8 cellular contexts compared by ENCODE assay signal in genomic region chr6:33453361-33454008, GRCh38. TPM values are rescaled to one million over a fixed set of nuclear protein-coding genes. Genes with fewer than 3 reads are reported as not detected.
DNase-seq lines count a peak whose midpoint lies in the region; ATAC-seq, FAIRE-seq and TF ChIP-seq lines count a peak whose summit lies in the region.

No MANE protein-coding gene starts in this region.

- H3K4me2 ChIP-seq in HepG2 (ENCODE audit: low read depth, low read length): peak overlapping the region; percentile 98

- TF ChIP-seq CTCF in heart right ventricle (IDR thresholded peaks at IDR 0.05) (no peak), HepG2 (CRISPR knock-in tag; IDR thresholded peaks at IDR 0.05) (no peak), type B pancreatic cell (conservative IDR thresholded peaks at IDR 0.05) (no peak)

- H3K79me2 ChIP-seq in HepG2 (ENCODE audit: insufficient read depth, low read length): peaks cover 15% of the 10 kb centered on the region

- peaks cover 18% of the 10 kb centered on the region for H3K36me3 Mint-ChIP-seq in type B pancreatic cell

- DNase-seq in heart right ventricle (no peak), Right ventricle myocardium superior (no peak), adipocyte (ENCODE audit: low read depth) (peak; percentile 32), HepG2 (ENCODE audit: low spot score) (no peak), type B pancreatic cell (ENCODE audit: extremely low spot score, unreplicated experiment) (no peak), middle frontal gyrus (ENCODE audit: extremely low spot score, low spot score) (no peak), NCI-H187 treated with DMSO at 0.1 percent for 48 hours (lab: John Stamatoyannopoulos, UW) (no peak)

- no peak for FAIRE-seq in HepG2 (lab: Jason Lieb, UNC)

- no peak for TF ChIP-seq RAD21 in HepG2 (CRISPR knock-in tag; IDR thresholded peaks at IDR 0.05)

- H2AFZ ChIP-seq in HepG2 (ENCODE audit: low read length): no peak overlapping the region

- 6 to 9% methylated on average over 12 of the region's 12 CpGs for WGBS in heart right ventricle, 2 donors
- 5% methylated on average over 12 of the region's 12 CpGs for WGBS in HepG2 (ENCODE audit: low lambda C conversion rate)

- H3K4me3 Mint-ChIP-seq in type B pancreatic cell: peak overlapping the region; percentile 90

- peak overlapping the region; percentile 61 to 97 (median 81) for H3K4me3 ChIP-seq in heart right ventricle
- H3K4me3 ChIP-seq in adipocyte (ENCODE audit: low read length): peak overlapping the region; percentile 97
- peak overlapping the region; percentile 92 to 100 (median 95) for H3K4me3 ChIP-seq in HepG2 (replicated peaks in 1 of 3; ENCODE audit: insufficient read depth in 1 of 3, low read depth in 2 of 3, low read length in 3 of 3)

- H3K27me3 Mint-ChIP-seq in type B pancreatic cell: no peaks in the 10 kb centered on the region

- intact Hi-C loops in heart right ventricle (cut with DNase I) (loop anchor here in 8 of 10 donors (2.0 to 10.0 kb wide), 3 partner anchors 63 to 121 kb away; partner anchors contain the start of gene KIFC1 (in 1 of the 8)), Right ventricle myocardium superior (cut with DNase I) (no loop called here), HepG2 (cut with micrococcal nuclease; ENCODE audit: unreplicated experiment) (loop anchor here (1.0 kb wide), 2 partner anchors 25 to 127 kb away; partner anchors contain the start of gene BAK1)

- H3K4me1 ChIP-seq in heart right ventricle (peaks cover 4 to 43% (median 17%) of the 10 kb centered on the region in 9 donors), adipocyte (ENCODE audit: control insufficient read depth, insufficient read depth, low read length) (peaks cover 6% of the 10 kb centered on the region), HepG2 (ENCODE audit: insufficient read depth, low read length) (peaks cover 20% of the 10 kb centered on the region)

- POLR2A ChIA-PET in HepG2 (lab: Yijun Ruan, JAX): interaction anchor here (0.9 to 2.0 kb wide), 14 partner anchors 9 to 482 kb away, joined by 3 to 17 read pairs (median 6); partner anchors contain the start of genes BAK1, CUTA, RING1 and RPS18

- peaks cover 0 to 35% (median 0%) of the 10 kb centered on the region in 9 donors for H3K36me3 ChIP-seq in heart right ventricle
- H3K36me3 ChIP-seq in adipocyte (ENCODE audit: control insufficient read depth, insufficient read depth, low read length, severe bottlenecking): peaks cover 15% of the 10 kb centered on the region
- peaks cover 0 to 9% of the 10 kb centered on the region in 2 experiments; a peak in 3 of 5 replicates for H3K36me3 ChIP-seq in HepG2 (replicated peaks in 1 of 2; ENCODE audit: control insufficient read depth in 1 of 2, insufficient read depth in 2 of 2, low read length in 2 of 2)

- CTCF ChIA-PET in HepG2 (lab: Yijun Ruan, JAX; ENCODE audit: low intra/inter-chr PET ratio, low total read pairs): no interaction called here

- no peaks in the 10 kb centered on the region for H3K9me3 Mint-ChIP-seq in type B pancreatic cell

- in situ Hi-C loops in HepG2 (cut with HindIII; ENCODE audit: extremely low pct_ligation_motif_present, low pct_unique_long_range_greater_than_20kb): no loop called here

- H3K4me1 Mint-ChIP-seq in type B pancreatic cell (ENCODE audit: unreplicated experiment): peaks cover 25% of the 10 kb centered on the region

- ATAC-seq in heart right ventricle (peak in 1 of 8 donors; percentile 4), Right ventricle myocardium superior (ENCODE audit: poor library complexity) (no peak), HepG2 (no peak), HG02623 (IDR thresholded peaks at IDR 0.05; ENCODE audit: unreplicated experiment) (no peak)

- no peak for TF ChIP-seq EP300 in HepG2 (IDR thresholded peaks at IDR 0.05; ENCODE audit: low read depth in 2 of 2, low read length in 2 of 2)
- no peak for TF ChIP-seq EP300 in HepG2 (CRISPR knock-in tag; IDR thresholded peaks at IDR 0.05; ENCODE audit: borderline replicate concordance)

- BruUV-seq in HepG2 (replicated peaks; lab: Mats Ljungman, UMichigan): no TSS peak

- H3K27ac ChIP-seq in heart right ventricle (peak overlapping the region in 9 of 10 donors; percentile 72 to 90 (median 87)), HepG2 (ENCODE audit: extremely low read length, insufficient read depth, low read length) (peak overlapping the region; percentile 46)

- no peak for TF ChIP-seq POLR2A in HepG2 (IDR thresholded peaks at IDR 0.05; ENCODE audit: insufficient read depth in 1 of 2, low read depth in 2 of 2, low read length in 2 of 2)

- H4K20me1 ChIP-seq in HepG2 (ENCODE audit: insufficient read depth, low read length): no peaks in the 10 kb centered on the region

- H3K27ac Mint-ChIP-seq in type B pancreatic cell: peak overlapping the region; percentile 74

- peak overlapping the region; percentile 95 for H3K9ac ChIP-seq in adipocyte (ENCODE audit: low read length)
- peak overlapping the region; percentile 85 for H3K9ac ChIP-seq in HepG2 (ENCODE audit: insufficient read depth, low read depth, low read length)

- H3K9me3 ChIP-seq in heart right ventricle: no peaks in the 10 kb centered on the region
- no peaks in the 10 kb centered on the region for H3K9me3 ChIP-seq in adipocyte (ENCODE audit: control insufficient read depth, low read length)
- no peaks in the 10 kb centered on the region for H3K9me3 ChIP-seq in HepG2 (ENCODE audit: low read length)

- no peaks in the 10 kb centered on the region for H3K27me3 ChIP-seq in heart right ventricle
- no peaks in the 10 kb centered on the region for H3K27me3 ChIP-seq in adipocyte (replicated peaks; ENCODE audit: control insufficient read depth, insufficient read depth, low read length)
- H3K27me3 ChIP-seq in HepG2 (ENCODE audit: control insufficient read depth in 1 of 2, insufficient read depth in 2 of 2, low read length in 2 of 2): no peaks in the 10 kb centered on the region; a peak in 1 of 5 replicates

RNA-seq across cellular contexts. Expression of gene ZBTB9, which starts 0.9 kb away (rescaled TPM):
- total RNA-seq in heart right ventricle (1 to 10 TPM; 2.7 to 6.5 (median 4.9) TPM), Right ventricle myocardium superior (4.3 TPM), HepG2 (2016; rRNA removed; fragmentation: Illumina TruSeq; extraction: Trizol) (9.2 and 11.5 TPM in 2 replicates), type B pancreatic cell (ENCODE audit: low replicate concordance) (11.3 and 14.5 TPM in 2 replicates)
- polyA plus RNA-seq in heart right ventricle (1 to 10 TPM; 1.2 to 4.3 TPM), HepG2 (2011; rRNA removed) (5.3 and 7.1 TPM in 2 replicates)
- total RNA-seq in HepG2 (2016; cell fraction: cytosol; rRNA removed; fragmentation: Illumina TruSeq; extraction: Trizol; ENCODE audit: low read depth): 1.1 and 1.9 TPM in 2 replicates
- total RNA-seq in HepG2 (2016; cell fraction: insoluble cytoplasmic fraction; rRNA removed; fragmentation: Illumina TruSeq; extraction: Trizol): 10.0 and 10.1 TPM in 2 replicates
- total RNA-seq in HepG2 (2016; cell fraction: membrane; rRNA removed; fragmentation: Illumina TruSeq; extraction: Trizol): 4.7 and 6.0 TPM in 2 replicates
- total RNA-seq in HepG2 (2016; cell fraction: nucleus; rRNA removed; fragmentation: Illumina TruSeq; extraction: Trizol): 6.5 and 6.7 TPM in 2 replicates
- 3.8 and 5.0 TPM in 2 replicates for polyA plus RNA-seq in HepG2 (2011; cell fraction: cytosol; rRNA removed)
- polyA plus RNA-seq in HepG2 (2011; cell fraction: nucleus; rRNA removed): 3.6 and 4.8 TPM in 2 replicates
- polyA plus RNA-seq in HepG2 (2012): 7.1 and 7.6 TPM in 2 replicates
- 0.71 and 0.88 TPM in 2 replicates for polyA plus RNA-seq in HepG2 (2016; cell fraction: cytosol; fragmentation: Illumina TruSeq; extraction: Trizol; ENCODE audit: low read depth)
- polyA plus RNA-seq in HepG2 (2016; cell fraction: insoluble cytoplasmic fraction; fragmentation: Illumina TruSeq; extraction: Trizol; ENCODE audit: low read depth): 9.1 and 13.0 TPM in 2 replicates
- 2.4 and 2.5 TPM in 2 replicates for polyA plus RNA-seq in HepG2 (2016; cell fraction: membrane; fragmentation: Illumina TruSeq; extraction: Trizol; ENCODE audit: low read depth)
- polyA plus RNA-seq in HepG2 (2016; cell fraction: nucleus; fragmentation: Illumina TruSeq; extraction: Trizol; ENCODE audit: insufficient read depth, low read depth): 7.9 and 11.1 TPM in 2 replicates
- 12.4 and 17.3 TPM in 2 replicates for polyA minus RNA-seq in HepG2 (2011; rRNA and poly(A)+ RNA removed; ENCODE audit: low replicate concordance)
- polyA minus RNA-seq in HepG2 (2011; cell fraction: cytosol; rRNA and poly(A)+ RNA removed): 5.9 and 8.3 TPM in 2 replicates
- polyA minus RNA-seq in HepG2 (2011; cell fraction: nucleus; rRNA and poly(A)+ RNA removed): 4.5 and 5.7 TPM in 2 replicates

RNA-seq across cellular contexts. Expression of gene SYNGAP1, which starts 33.6 kb away (rescaled TPM):
- 1 to 10 TPM; 3.6 to 8.5 (median 5.7) TPM for total RNA-seq in heart right ventricle
- polyA plus RNA-seq in heart right ventricle: 10 to 100 TPM in 1 of 2 donors, 1 to 10 TPM in 1; 3.1 to 10.2 TPM
- total RNA-seq in Right ventricle myocardium superior: 4.8 TPM
- total RNA-seq in HepG2 (2016; rRNA removed; fragmentation: Illumina TruSeq; extraction: Trizol): 0.41 and 0.75 TPM in 2 replicates
- 0.09 and 0.10 TPM in 2 replicates for total RNA-seq in HepG2 (2016; cell fraction: cytosol; rRNA removed; fragmentation: Illumina TruSeq; extraction: Trizol; ENCODE audit: low read depth)
- total RNA-seq in HepG2 (2016; cell fraction: insoluble cytoplasmic fraction; rRNA removed; fragmentation: Illumina TruSeq; extraction: Trizol): 0.42 and 0.78 TPM in 2 replicates
- total RNA-seq in HepG2 (2016; cell fraction: membrane; rRNA removed; fragmentation: Illumina TruSeq; extraction: Trizol): 0.14 and 0.15 TPM in 2 replicates
- 1.1 and 1.4 TPM in 2 replicates for total RNA-seq in HepG2 (2016; cell fraction: nucleus; rRNA removed; fragmentation: Illumina TruSeq; extraction: Trizol)
- 1.1 and 1.9 TPM in 2 replicates for polyA plus RNA-seq in HepG2 (2011; rRNA removed)
- polyA plus RNA-seq in HepG2 (2011; cell fraction: cytosol; rRNA removed): 0.32 and 0.33 TPM in 2 replicates
- 12.4 and 12.6 TPM in 2 replicates for polyA plus RNA-seq in HepG2 (2011; cell fraction: nucleus; rRNA removed)
- 2.7 and 3.4 TPM in 2 replicates for polyA plus RNA-seq in HepG2 (2012)
- polyA plus RNA-seq in HepG2 (2016; cell fraction: cytosol; fragmentation: Illumina TruSeq; extraction: Trizol; ENCODE audit: low read depth): 0.07 TPM in 2 replicates
- 0.70 and 1.0 TPM in 2 replicates for polyA plus RNA-seq in HepG2 (2016; cell fraction: insoluble cytoplasmic fraction; fragmentation: Illumina TruSeq; extraction: Trizol; ENCODE audit: low read depth)
- polyA plus RNA-seq in HepG2 (2016; cell fraction: membrane; fragmentation: Illumina TruSeq; extraction: Trizol; ENCODE audit: low read depth): 0.16 and 0.18 TPM in 2 replicates
- 6.2 and 14.4 TPM in 2 replicates for polyA plus RNA-seq in HepG2 (2016; cell fraction: nucleus; fragmentation: Illumina TruSeq; extraction: Trizol; ENCODE audit: insufficient read depth, low read depth)
- 0.98 and 2.6 TPM in 2 replicates for polyA minus RNA-seq in HepG2 (2011; rRNA and poly(A)+ RNA removed; ENCODE audit: low replicate concordance)
- polyA minus RNA-seq in HepG2 (2011; cell fraction: cytosol; rRNA and poly(A)+ RNA removed): 0.26 and 0.49 TPM in 2 replicates
- 2.2 and 4.4 TPM in 2 replicates for polyA minus RNA-seq in HepG2 (2011; cell fraction: nucleus; rRNA and poly(A)+ RNA removed)
- total RNA-seq in type B pancreatic cell (ENCODE audit: low replicate concordance): 18.4 and 74.1 TPM in 2 replicates

RNA-seq across cellular contexts. Expression of gene CUTA, which starts 35.6 kb away (rescaled TPM):
- total RNA-seq in heart right ventricle (100 to 1,000 TPM in 9 of 10 donors, 10 to 100 TPM in 1; 99.8 to 132 (median 114) TPM), Right ventricle myocardium superior (102 TPM), HepG2 (2016; rRNA removed; fragmentation: Illumina TruSeq; extraction: Trizol) (106 and 180 TPM in 2 replicates), type B pancreatic cell (ENCODE audit: low replicate concordance) (212 and 278 TPM in 2 replicates)
- polyA plus RNA-seq in heart right ventricle (100 to 1,000 TPM in 1 of 2 donors, 10 to 100 TPM in 1; 94.7 to 161 TPM), HepG2 (2011; rRNA removed) (169 and 170 TPM in 2 replicates)
- 87.7 and 122 TPM in 2 replicates for total RNA-seq in HepG2 (2016; cell fraction: cytosol; rRNA removed; fragmentation: Illumina TruSeq; extraction: Trizol; ENCODE audit: low read depth)
- total RNA-seq in HepG2 (2016; cell fraction: insoluble cytoplasmic fraction; rRNA removed; fragmentation: Illumina TruSeq; extraction: Trizol): 99.2 and 177 TPM in 2 replicates
- 103 and 132 TPM in 2 replicates for total RNA-seq in HepG2 (2016; cell fraction: membrane; rRNA removed; fragmentation: Illumina TruSeq; extraction: Trizol)
- total RNA-seq in HepG2 (2016; cell fraction: nucleus; rRNA removed; fragmentation: Illumina TruSeq; extraction: Trizol): 108 and 119 TPM in 2 replicates
- 216 and 233 TPM in 2 replicates for polyA plus RNA-seq in HepG2 (2011; cell fraction: cytosol; rRNA removed)
- 172 and 210 TPM in 2 replicates for polyA plus RNA-seq in HepG2 (2011; cell fraction: nucleus; rRNA removed)
- 255 and 283 TPM in 2 replicates for polyA plus RNA-seq in HepG2 (2012)
- 146 and 200 TPM in 2 replicates for polyA plus RNA-seq in HepG2 (2016; cell fraction: cytosol; fragmentation: Illumina TruSeq; extraction: Trizol; ENCODE audit: low read depth)
- polyA plus RNA-seq in HepG2 (2016; cell fraction: insoluble cytoplasmic fraction; fragmentation: Illumina TruSeq; extraction: Trizol; ENCODE audit: low read depth): 151 and 161 TPM in 2 replicates
- polyA plus RNA-seq in HepG2 (2016; cell fraction: membrane; fragmentation: Illumina TruSeq; extraction: Trizol; ENCODE audit: low read depth): 164 and 192 TPM in 2 replicates
- 257 and 280 TPM in 2 replicates for polyA plus RNA-seq in HepG2 (2016; cell fraction: nucleus; fragmentation: Illumina TruSeq; extraction: Trizol; ENCODE audit: insufficient read depth, low read depth)
- polyA minus RNA-seq in HepG2 (2011; rRNA and poly(A)+ RNA removed; ENCODE audit: low replicate concordance): 123 and 177 TPM in 2 replicates
- polyA minus RNA-seq in HepG2 (2011; cell fraction: cytosol; rRNA and poly(A)+ RNA removed): 58.9 and 70.6 TPM in 2 replicates
- 46.0 and 46.9 TPM in 2 replicates for polyA minus RNA-seq in HepG2 (2011; cell fraction: nucleus; rRNA and poly(A)+ RNA removed)

RNA-seq across cellular contexts. Expression of gene PHF1, which starts 42.7 kb away (rescaled TPM):
- total RNA-seq in heart right ventricle: 10 to 100 TPM; 36.2 to 61.2 (median 48.9) TPM
- 100 to 1,000 TPM in 1 of 2 donors, 10 to 100 TPM in 1; 59.5 to 125 TPM for polyA plus RNA-seq in heart right ventricle
- total RNA-seq in Right ventricle myocardium superior: 50.6 TPM
- total RNA-seq in HepG2 (2016; rRNA removed; fragmentation: Illumina TruSeq; extraction: Trizol): 14.3 and 25.4 TPM in 2 replicates
- total RNA-seq in HepG2 (2016; cell fraction: cytosol; rRNA removed; fragmentation: Illumina TruSeq; extraction: Trizol; ENCODE audit: low read depth): 8.6 and 10.0 TPM in 2 replicates
- total RNA-seq in HepG2 (2016; cell fraction: insoluble cytoplasmic fraction; rRNA removed; fragmentation: Illumina TruSeq; extraction: Trizol): 13.8 and 26.7 TPM in 2 replicates
- total RNA-seq in HepG2 (2016; cell fraction: membrane; rRNA removed; fragmentation: Illumina TruSeq; extraction: Trizol): 20.1 and 20.5 TPM in 2 replicates
- total RNA-seq in HepG2 (2016; cell fraction: nucleus; rRNA removed; fragmentation: Illumina TruSeq; extraction: Trizol): 25.9 and 27.3 TPM in 2 replicates
- 61.9 and 77.2 TPM in 2 replicates for polyA plus RNA-seq in HepG2 (2011; rRNA removed)
- 41.5 and 45.3 TPM in 2 replicates for polyA plus RNA-seq in HepG2 (2011; cell fraction: cytosol; rRNA removed)
- polyA plus RNA-seq in HepG2 (2011; cell fraction: nucleus; rRNA removed): 358 and 376 TPM in 2 replicates
- 45.7 and 67.9 TPM in 2 replicates for polyA plus RNA-seq in HepG2 (2012)
- 16.9 and 19.4 TPM in 2 replicates for polyA plus RNA-seq in HepG2 (2016; cell fraction: cytosol; fragmentation: Illumina TruSeq; extraction: Trizol; ENCODE audit: low read depth)
- 26.3 and 31.9 TPM in 2 replicates for polyA plus RNA-seq in HepG2 (2016; cell fraction: insoluble cytoplasmic fraction; fragmentation: Illumina TruSeq; extraction: Trizol; ENCODE audit: low read depth)
- 31.4 and 34.9 TPM in 2 replicates for polyA plus RNA-seq in HepG2 (2016; cell fraction: membrane; fragmentation: Illumina TruSeq; extraction: Trizol; ENCODE audit: low read depth)
- 98.6 and 111 TPM in 2 replicates for polyA plus RNA-seq in HepG2 (2016; cell fraction: nucleus; fragmentation: Illumina TruSeq; extraction: Trizol; ENCODE audit: insufficient read depth, low read depth)
- polyA minus RNA-seq in HepG2 (2011; rRNA and poly(A)+ RNA removed; ENCODE audit: low replicate concordance): 22.2 and 35.1 TPM in 2 replicates
- polyA minus RNA-seq in HepG2 (2011; cell fraction: cytosol; rRNA and poly(A)+ RNA removed): 11.8 and 13.5 TPM in 2 replicates
- polyA minus RNA-seq in HepG2 (2011; cell fraction: nucleus; rRNA and poly(A)+ RNA removed): 33.0 and 41.3 TPM in 2 replicates
- 23.8 and 49.6 TPM in 2 replicates for total RNA-seq in type B pancreatic cell (ENCODE audit: low replicate concordance)
